26 cellular contexts compared by ENCODE assay signal in the genomic region with DNA sequence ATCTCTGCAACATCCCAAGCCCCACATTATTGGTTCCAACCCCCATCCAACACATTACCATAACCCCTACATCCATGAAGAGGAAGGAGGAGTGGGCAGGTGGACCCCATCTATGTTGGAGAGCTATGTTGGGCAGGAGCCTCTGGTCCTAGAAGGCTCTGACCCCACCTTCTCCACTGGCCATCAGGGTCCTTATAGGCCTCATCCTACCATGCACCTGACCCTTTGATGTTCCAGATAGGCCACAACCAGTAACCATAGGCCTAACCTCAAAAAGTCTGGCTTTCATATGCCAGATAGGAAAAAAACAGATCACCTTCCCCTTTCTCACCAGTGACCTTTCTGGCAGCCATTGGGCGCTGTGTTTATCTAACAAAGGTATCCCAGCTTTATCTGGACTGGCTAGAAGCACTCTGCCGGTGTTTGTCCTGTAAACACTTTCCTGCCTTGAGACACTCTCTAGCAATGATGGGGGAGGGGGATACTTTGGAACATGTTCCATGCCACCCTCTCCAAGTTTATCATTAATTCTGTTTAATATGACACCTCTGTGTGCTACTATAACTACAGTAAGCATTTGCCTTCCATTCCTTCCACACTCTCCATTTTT.
"Had no signal": no experiment of that assay in that cellular context is flagged by ENCODE, and none has a peak within 500 bp of the region (broad histone marks: within the 10 kb centered on the region; RNA-seq: fewer than 3 reads in every experiment).

No MANE protein-coding gene starts in this region.

- H3K9me3 Mint-ChIP-seq: activated CD4-positive, alpha-beta T cell treated with anti-CD3 and anti-CD28 coated beads, Interleukin-2, amount 10 ng/mL, durations not matched to agents 24 days and 14 days; activated CD8-positive, alpha-beta T cell treated with anti-CD3 and anti-CD28 coated beads for 36 hours; activated naive CD4-positive, alpha-beta T cell treated with anti-CD3 and anti-CD28 coated beads, Interleukin-2, amount 10 ng/mL, durations not matched to agents 7 days and 5 days; dendritic cell treated with granulocyte-macrophage colony-stimulating factor and Interleukin-4, amounts not matched to agents 40 ng/mL and 50 ng/mL, for 4 days had no signal

- H3K36me3 ChIP-seq: heart right ventricle, right atrium auricular region, thyroid gland had no signal

- H3K27ac ChIP-seq: heart right ventricle, psoas muscle, right atrium auricular region, thyroid gland had no signal

- H3K36me3 Mint-ChIP-seq: activated CD8-positive, alpha-beta memory T cell treated with anti-CD3 and anti-CD28 coated beads, Interleukin-2, amount 10 ng/mL, durations not matched to agents 7 days and 5 days; activated naive CD4-positive, alpha-beta T cell treated with anti-CD3 and anti-CD28 coated beads, Interleukin-2, amount 10 ng/mL, durations not matched to agents 7 days and 5 days; brain; mesothelial cell of epicardium had no signal

- H3K4me3 Mint-ChIP-seq: activated CD4-positive, alpha-beta T cell treated with anti-CD3 and anti-CD28 coated beads, Interleukin-2, amount 10 ng/mL, durations not matched to agents 24 days and 14 days; activated CD8-positive, alpha-beta memory T cell treated with anti-CD3 and anti-CD28 coated beads, Interleukin-2, amount 10 ng/mL, durations not matched to agents 7 days and 5 days; activated CD8-positive, alpha-beta T cell treated with anti-CD3 and anti-CD28 coated beads for 36 hours; activated naive CD4-positive, alpha-beta T cell treated with anti-CD3 and anti-CD28 coated beads, Interleukin-2, amount 10 ng/mL, durations not matched to agents 7 days and 5 days; brain; dendritic cell treated with granulocyte-macrophage colony-stimulating factor and Interleukin-4, amounts not matched to agents 40 ng/mL and 50 ng/mL, for 4 days; mesothelial cell of epicardium; naive thymus-derived CD8-positive, alpha-beta T cell had no signal

- H3K27me3 ChIP-seq: right atrium auricular region, thyroid gland had no signal

- H3K4me1 Mint-ChIP-seq: activated CD4-positive, alpha-beta T cell treated with anti-CD3 and anti-CD28 coated beads, Interleukin-2, amount 10 ng/mL, durations not matched to agents 24 days and 14 days; activated CD8-positive, alpha-beta memory T cell treated with anti-CD3 and anti-CD28 coated beads, Interleukin-2, amount 10 ng/mL, durations not matched to agents 7 days and 5 days; activated naive CD4-positive, alpha-beta T cell treated with anti-CD3 and anti-CD28 coated beads, Interleukin-2, amount 10 ng/mL, durations not matched to agents 7 days and 5 days; naive thymus-derived CD8-positive, alpha-beta T cell had no signal

- H3K4me3 ChIP-seq: heart right ventricle, psoas muscle, right atrium auricular region, thyroid gland had no signal

- H3K9me3 ChIP-seq: psoas muscle, right atrium auricular region, thyroid gland had no signal

- H3K4me1 ChIP-seq: heart right ventricle, right atrium auricular region, thyroid gland had no signal

- DNase-seq: activated CD4-positive, CD25-positive, alpha-beta regulatory T cell; activated CD8-positive, alpha-beta memory T cell treated with anti-CD3 and anti-CD28 coated beads, Interleukin-2, amount 10 ng/mL, durations not matched to agents 7 days and 5 days; activated CD8-positive, alpha-beta T cell treated with anti-CD3 and anti-CD28 coated beads for 36 hours; activated effector memory CD4-positive, alpha-beta T cell treated with anti-CD3 and anti-CD28 coated beads, Interleukin-2, amount 50 U/mL, for 16 hours; activated naive CD4-positive, alpha-beta T cell treated with anti-CD3 and anti-CD28 coated beads, Interleukin-2, amount 10 ng/mL, durations not matched to agents 7 days and 5 days; activated T-cell treated with anti-CD3 and anti-CD28 coated beads for 4 hours; anterior cingulate cortex; effector CD4-positive, alpha-beta T cell; foreskin fibroblast; heart right ventricle; islet precursor cell; left colon; mammary epithelial cell; naive thymus-derived CD8-positive, alpha-beta T cell; psoas muscle; stimulated activated CD4-positive, alpha-beta T cell treated with anti-CD3 and anti-CD28 coated beads, Interleukin-4, amount 100 ng/mL, for 24 hours; stimulated activated naive CD8-positive, alpha-beta T cell treated with anti-CD3 and anti-CD28 coated beads, Interleukin-15, Interleukin-2, amounts not matched to agents 100 U/mL and 50 U/mL, for 24 hours; substantia nigra; T-helper 1 cell; T-helper 9 cell; thyroid gland had no signal

- ATAC-seq: activated CD8-positive, alpha-beta memory T cell treated with anti-CD3 and anti-CD28 coated beads, Interleukin-2, amount 10 ng/mL, durations not matched to agents 7 days and 5 days; activated CD8-positive, alpha-beta T cell treated with anti-CD3 and anti-CD28 coated beads for 36 hours; heart right ventricle; left colon; naive thymus-derived CD8-positive, alpha-beta T cell; psoas muscle; stimulated activated naive CD8-positive, alpha-beta T cell treated with anti-CD3 and anti-CD28 coated beads, Interleukin-15, Interleukin-2, amounts not matched to agents 100 U/mL and 50 U/mL, for 24 hours had no signal

- H3K27ac Mint-ChIP-seq: activated CD4-positive, alpha-beta T cell treated with anti-CD3 and anti-CD28 coated beads, Interleukin-2, amount 10 ng/mL, durations not matched to agents 24 days and 14 days; activated CD8-positive, alpha-beta memory T cell treated with anti-CD3 and anti-CD28 coated beads, Interleukin-2, amount 10 ng/mL, durations not matched to agents 7 days and 5 days; activated CD8-positive, alpha-beta T cell treated with anti-CD3 and anti-CD28 coated beads for 36 hours; activated naive CD4-positive, alpha-beta T cell treated with anti-CD3 and anti-CD28 coated beads, Interleukin-2, amount 10 ng/mL, durations not matched to agents 7 days and 5 days; brain; dendritic cell treated with granulocyte-macrophage colony-stimulating factor and Interleukin-4, amounts not matched to agents 40 ng/mL and 50 ng/mL, for 4 days; mesothelial cell of epicardium; naive thymus-derived CD8-positive, alpha-beta T cell had no signal
